Comparison of ENCODE assay signal across 1 cellular context in genomic region chr2:15556311-15556930, GRCh38.
A peak's percentile ranks its signal among the peaks of the same experiment; 100 is the strongest.
TF ChIP-seq lines count a peak whose summit lies in the region.

No MANE protein-coding gene starts in this region.

TF ChIP-seq in K562, 482 proteins besides CTCF, POLR2A, EP300 and RAD21 (continued from another document and continues in another):
- TF ChIP-seq, protein P1, sequence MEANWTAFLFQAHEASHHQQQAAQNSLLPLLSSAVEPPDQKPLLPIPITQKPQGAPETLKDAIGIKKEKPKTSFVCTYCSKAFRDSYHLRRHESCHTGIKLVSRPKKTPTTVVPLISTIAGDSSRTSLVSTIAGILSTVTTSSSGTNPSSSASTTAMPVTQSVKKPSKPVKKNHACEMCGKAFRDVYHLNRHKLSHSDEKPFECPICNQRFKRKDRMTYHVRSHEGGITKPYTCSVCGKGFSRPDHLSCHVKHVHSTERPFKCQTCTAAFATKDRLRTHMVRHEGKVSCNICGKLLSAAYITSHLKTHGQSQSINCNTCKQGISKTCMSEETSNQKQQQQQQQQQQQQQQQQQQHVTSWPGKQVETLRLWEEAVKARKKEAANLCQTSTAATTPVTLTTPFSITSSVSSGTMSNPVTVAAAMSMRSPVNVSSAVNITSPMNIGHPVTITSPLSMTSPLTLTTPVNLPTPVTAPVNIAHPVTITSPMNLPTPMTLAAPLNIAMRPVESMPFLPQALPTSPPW (CRISPR knock-in tag; IDR thresholded peaks at IDR 0.05): peak; percentile 57
- TF ChIP-seq KAT7 (CRISPR knock-in tag; IDR thresholded peaks at IDR 0.05; ENCODE audit: borderline replicate concordance) (no peak; the same call in 1 of the 2 replicates), MCM5 (IDR thresholded peaks at IDR 0.05; ENCODE audit: low read depth) (no peak), FOXP4 (CRISPR knock-in tag; IDR thresholded peaks at IDR 0.05; ENCODE audit: borderline replicate concordance) (no peak), ZNF174 (CRISPR knock-in tag; IDR thresholded peaks at IDR 0.05) (no peak), SMARCA5 (IDR thresholded peaks at IDR 0.05) (no peak), GABPB2 (CRISPR knock-in tag; conservative IDR thresholded peaks at IDR 0.05) (no peak), ZBTB12 (CRISPR knock-in tag; IDR thresholded peaks at IDR 0.05) (no peak), NBN (IDR thresholded peaks at IDR 0.05; ENCODE audit: low read depth) (no peak; the same call in 1 of the 2 replicates), TCF3 (CRISPR knock-in tag; IDR thresholded peaks at IDR 0.05) (peak; percentile 93), TEAD4 (IDR thresholded peaks at IDR 0.05; ENCODE audit: low read length) (peak; percentile 99), TEAD4 (CRISPR knock-in tag; IDR thresholded peaks at IDR 0.05; ENCODE audit: borderline replicate concordance) (no peak), HDGF (IDR thresholded peaks at IDR 0.05) (no peak), ZNF444 (CRISPR knock-in tag; IDR thresholded peaks at IDR 0.05) (no peak), CBX5 (IDR thresholded peaks at IDR 0.05; ENCODE audit: borderline replicate concordance, low read depth) (no peak), GMEB1 (CRISPR knock-in tag; IDR thresholded peaks at IDR 0.05) (no peak), POLR2AphosphoS2 (IDR thresholded peaks at IDR 0.05; ENCODE audit: low read length) (no peak), HMG20B (CRISPR knock-in tag; IDR thresholded peaks at IDR 0.05) (no peak), ZSCAN32 (CRISPR knock-in tag; IDR thresholded peaks at IDR 0.05) (no peak), ZNF584 (CRISPR knock-in tag; IDR thresholded peaks at IDR 0.05; ENCODE audit: low read depth) (no peak; the same call in 1 of the 2 replicates), ATF7 (IDR thresholded peaks at IDR 0.05) (peak; percentile 66; the same call in 1 of the 2 replicates), ZFX (CRISPR knock-in tag; IDR thresholded peaks at IDR 0.05) (no peak), ERF (CRISPR knock-in tag; IDR thresholded peaks at IDR 0.05) (no peak), GABPB1 (CRISPR knock-in tag; IDR thresholded peaks at IDR 0.05) (peak; percentile 12; the same call in 1 of the 2 replicates), NRF1 (conservative IDR thresholded peaks at IDR 0.05 in 1 of 2, IDR thresholded peaks at IDR 0.05 in 1 of 2) (no peak), BMI1 (IDR thresholded peaks at IDR 0.05; ENCODE audit: low read length) (no peak), EP400 (IDR thresholded peaks at IDR 0.05) (peak; percentile 49), ZNF316 (IDR thresholded peaks at IDR 0.05) (peak; percentile 74), MAFG (tag; conservative IDR thresholded peaks at IDR 0.05) (peak; percentile 81), EHMT2 (IDR thresholded peaks at IDR 0.05) (no peak), HNRNPK (IDR thresholded peaks at IDR 0.05; ENCODE audit: low read depth, low read length, poor library complexity, severe bottlenecking) (no peak), CREBBP (IDR thresholded peaks at IDR 0.05; ENCODE audit: low read depth, low read length) (no peak), SETDB1 (IDR thresholded peaks at IDR 0.05; ENCODE audit: low read length) (no peak), RBM25 (IDR thresholded peaks at IDR 0.05; ENCODE audit: low read depth, low read length, severe bottlenecking) (no peak), ATF2 (CRISPR knock-in tag; IDR thresholded peaks at IDR 0.05) (no peak), RCOR1 (IDR thresholded peaks at IDR 0.05; ENCODE audit: borderline replicate concordance in 1 of 2, low read depth in 2 of 2, low read length in 2 of 2) (peak in 1 of 2 experiments; percentile 74; a peak in 1 of 4 replicates), ZNF785 (CRISPR knock-in tag; IDR thresholded peaks at IDR 0.05) (no peak), BCL6 (CRISPR knock-in tag; IDR thresholded peaks at IDR 0.05) (no peak), ZC3H11A (IDR thresholded peaks at IDR 0.05; ENCODE audit: low read depth, low read length) (no peak), E2F8 (IDR thresholded peaks at IDR 0.05; ENCODE audit: low read depth, partially characterized antibody) (no peak), LEF1 (IDR thresholded peaks at IDR 0.05) (peak; percentile 94), CGGBP1 (CRISPR knock-in tag; IDR thresholded peaks at IDR 0.05) (no peak), MTA2 (IDR thresholded peaks at IDR 0.05; ENCODE audit: low read depth) (peak; percentile 94), HOMEZ (CRISPR knock-in tag; IDR thresholded peaks at IDR 0.05) (no peak), CAMTA2 (CRISPR knock-in tag; conservative IDR thresholded peaks at IDR 0.05) (no peak), TGIF2 (CRISPR knock-in tag; IDR thresholded peaks at IDR 0.05) (no peak)
- TF ChIP-seq, protein P2, sequence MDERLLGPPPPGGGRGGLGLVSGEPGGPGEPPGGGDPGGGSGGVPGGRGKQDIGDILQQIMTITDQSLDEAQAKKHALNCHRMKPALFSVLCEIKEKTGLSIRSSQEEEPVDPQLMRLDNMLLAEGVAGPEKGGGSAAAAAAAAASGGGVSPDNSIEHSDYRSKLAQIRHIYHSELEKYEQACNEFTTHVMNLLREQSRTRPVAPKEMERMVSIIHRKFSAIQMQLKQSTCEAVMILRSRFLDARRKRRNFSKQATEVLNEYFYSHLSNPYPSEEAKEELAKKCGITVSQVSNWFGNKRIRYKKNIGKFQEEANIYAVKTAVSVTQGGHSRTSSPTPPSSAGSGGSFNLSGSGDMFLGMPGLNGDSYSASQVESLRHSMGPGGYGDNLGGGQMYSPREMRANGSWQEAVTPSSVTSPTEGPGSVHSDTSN (CRISPR knock-in tag; IDR thresholded peaks at IDR 0.05; ENCODE audit: low read depth): no peak
- TF ChIP-seq, protein P2 (tag; conservative IDR thresholded peaks at IDR 0.05; ENCODE audit: low read depth): peak; percentile 70
- TF ChIP-seq, protein P3, sequence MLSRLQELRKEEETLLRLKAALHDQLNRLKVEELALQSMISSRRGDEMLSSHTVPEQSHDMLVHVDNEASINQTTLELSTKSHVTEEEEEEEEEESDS (CRISPR knock-in tag; IDR thresholded peaks at IDR 0.05): no peak
- TF ChIP-seq, protein P4, sequence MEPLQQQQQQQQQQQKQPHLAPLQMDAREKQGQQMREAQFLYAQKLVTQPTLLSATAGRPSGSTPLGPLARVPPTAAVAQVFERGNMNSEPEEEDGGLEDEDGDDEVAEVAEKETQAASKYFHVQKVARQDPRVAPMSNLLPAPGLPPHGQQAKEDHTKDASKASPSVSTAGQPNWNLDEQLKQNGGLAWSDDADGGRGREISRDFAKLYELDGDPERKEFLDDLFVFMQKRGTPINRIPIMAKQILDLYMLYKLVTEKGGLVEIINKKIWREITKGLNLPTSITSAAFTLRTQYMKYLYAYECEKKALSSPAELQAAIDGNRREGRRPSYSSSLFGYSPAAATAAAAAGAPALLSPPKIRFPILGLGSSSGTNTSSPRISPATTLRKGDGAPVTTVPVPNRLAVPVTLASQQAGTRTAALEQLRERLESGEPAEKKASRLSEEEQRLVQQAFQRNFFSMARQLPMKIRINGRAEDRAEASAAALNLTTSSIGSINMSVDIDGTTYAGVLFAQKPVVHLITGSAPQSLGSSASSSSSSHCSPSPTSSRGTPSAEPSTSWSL (CRISPR knock-in tag; IDR thresholded peaks at IDR 0.05; ENCODE audit: borderline replicate concordance): no peak
- TF ChIP-seq, protein P5, sequence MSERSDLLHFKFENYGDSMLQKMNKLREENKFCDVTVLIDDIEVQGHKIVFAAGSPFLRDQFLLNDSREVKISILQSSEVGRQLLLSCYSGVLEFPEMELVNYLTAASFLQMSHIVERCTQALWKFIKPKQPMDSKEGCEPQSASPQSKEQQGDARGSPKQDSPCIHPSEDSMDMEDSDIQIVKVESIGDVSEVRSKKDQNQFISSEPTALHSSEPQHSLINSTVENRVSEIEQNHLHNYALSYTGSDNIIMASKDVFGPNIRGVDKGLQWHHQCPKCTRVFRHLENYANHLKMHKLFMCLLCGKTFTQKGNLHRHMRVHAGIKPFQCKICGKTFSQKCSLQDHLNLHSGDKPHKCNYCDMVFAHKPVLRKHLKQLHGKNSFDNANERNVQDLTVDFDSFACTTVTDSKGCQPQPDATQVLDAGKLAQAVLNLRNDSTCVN (CRISPR knock-in tag; IDR thresholded peaks at IDR 0.05): no peak
